In genomic region chr12:50749459-50749882, GRCh38 we compare ENCODE assay signal across 19 cellular contexts. TPM values are rescaled to one million over a fixed set of nuclear protein-coding genes. Genes with fewer than 3 reads are reported as not detected.
DNase-seq lines count a peak whose midpoint lies in the region; ATAC-seq and TF ChIP-seq lines count a peak whose summit lies in the region.
"Had no signal": no experiment of that assay in that cellular context is flagged by ENCODE, and none has a peak within 500 bp of the region (broad histone marks: within the 10 kb centered on the region; RNA-seq: fewer than 3 reads in every experiment).

No MANE protein-coding gene starts in this region.

- H2AFZ ChIP-seq in H9 (ENCODE audit: low read length), result no peak overlapping the region
- H2AFZ ChIP-seq: GM23248 had no signal

- no peaks in the 10 kb centered on the region for H3K9me3 ChIP-seq in CD8-positive, alpha-beta T cell (ENCODE audit: low read length)
- H3K9me3 ChIP-seq in H9 (ENCODE audit: control insufficient read depth, low read depth, low read length), result no peaks in the 10 kb centered on the region
- no peaks in the 10 kb centered on the region for H3K9me3 ChIP-seq in mesodermal cell (ENCODE audit: control insufficient read depth, low read length)
- no peaks in the 10 kb centered on the region for H3K9me3 ChIP-seq in esophagus squamous epithelium
- H3K9me3 ChIP-seq: Peyer's patch had no signal

- H3K4me3 ChIP-seq in CD8-positive, alpha-beta T cell (ENCODE audit: low read depth, low read length), result no peak overlapping the region
- H3K4me3 ChIP-seq in mesodermal cell (ENCODE audit: extremely low read depth, insufficient read depth, low read length, poor library complexity, severe bottlenecking) (no peak overlapping the region), esophagus squamous epithelium (no peak overlapping the region)
- H3K4me3 ChIP-seq: GM23248, Peyer's patch had no signal

- intact Hi-C loops in CD8-positive, alpha-beta T cell (cut with DNase I, micrococcal nuclease), result no loop called here
- intact Hi-C loops in esophagus squamous epithelium (cut with DNase I), result no loop called here

- no peak overlapping the region for H3K56ac ChIP-seq in H9 (ENCODE audit: insufficient read length, low read depth, low read length)

- no peak overlapping the region for H2BK15ac ChIP-seq in H9 (ENCODE audit: low read depth, low read length)

- peaks cover 42% of the 10 kb centered on the region for H3K36me3 Mint-ChIP-seq in CD8-positive, alpha-beta T cell
- H3K36me3 Mint-ChIP-seq in H9 (ENCODE audit: insufficient read depth in 1 of 3, low read depth in 3 of 3), result peaks cover 2 to 16% (median 13%) of the 10 kb centered on the region in 3 experiments; a peak in 6 of 7 replicates
- peaks cover 28% of the 10 kb centered on the region for H3K36me3 Mint-ChIP-seq in activated naive CD4-positive, alpha-beta T cell treated with anti-CD3 and anti-CD28 coated beads, Interleukin-2, amount 10 ng/mL, durations not matched to agents 7 days and 5 days

- H3K36me3 ChIP-seq in CD8-positive, alpha-beta T cell (ENCODE audit: insufficient read depth, low read length), result peaks cover 13% of the 10 kb centered on the region
- H3K36me3 ChIP-seq in mesodermal cell (ENCODE audit: control insufficient read depth, insufficient read depth, low read length) (peaks cover 56% of the 10 kb centered on the region), esophagus squamous epithelium (peaks cover 3 to 64% (median 7%) of the 10 kb centered on the region in 3 donors)

- H3K14ac ChIP-seq in H9 (ENCODE audit: insufficient read depth, low read length), result no peak overlapping the region

- no peak overlapping the region for H3K4me3 Mint-ChIP-seq in CD8-positive, alpha-beta T cell
- H3K4me3 Mint-ChIP-seq in H9, result no peak overlapping the region
- no peak overlapping the region for H3K4me3 Mint-ChIP-seq in activated naive CD4-positive, alpha-beta T cell treated with anti-CD3 and anti-CD28 coated beads, Interleukin-2, amount 10 ng/mL, durations not matched to agents 7 days and 5 days
- H3K4me3 Mint-ChIP-seq: CD4-positive, alpha-beta T cell had no signal

- H2BK20ac ChIP-seq in H9 (ENCODE audit: low read depth, low read length, poor library complexity, severe bottlenecking), result no peak overlapping the region

- H3K79me2 ChIP-seq in H9 (ENCODE audit: insufficient read depth, low read length), result no peaks in the 10 kb centered on the region

- no peak overlapping the region for H2AK5ac ChIP-seq in H9 (ENCODE audit: insufficient read length, low read length)

- H4K8ac ChIP-seq in H9 (replicated peaks; ENCODE audit: insufficient read length, low read depth, low read length), result no peak overlapping the region

- no peak overlapping the region for H3T11ph ChIP-seq in H9 (ENCODE audit: low read length)

- DNase-seq in CD8-positive, alpha-beta T cell, result no peak
- DNase-seq in H9 (peak; percentile 17), amniotic epithelial cell (ENCODE audit: low read depth) (peak; percentile 33), esophagus squamous epithelium (lab: John Stamatoyannopoulos, UW) (no peak), SIG-M5 treated with dmso at 0.1 percent for 504 hours (lab: John Stamatoyannopoulos, UW; ENCODE audit: unreplicated experiment) (no peak)
- no peak for DNase-seq in activated CD4-positive, CD25-positive, alpha-beta regulatory T cell (lab: John Stamatoyannopoulos, UW)
- no peak for DNase-seq in activated naive CD4-positive, alpha-beta T cell treated with anti-CD3 and anti-CD28 coated beads, Interleukin-2, amount 10 ng/mL, durations not matched to agents 7 days and 5 days
- DNase-seq: CD4-positive, alpha-beta T cell; DMS79 treated with DMSO at 0.1 percent for 48 hours; GDM1; GM23248; NCI-H1105 treated with DMSO at 0.1 percent for 48 hours; NCI-H187; NCI-H2171 treated with DMSO at 0.1 percent for 48 hours; Peyer's patch; SHP77 had no signal

- H3K27ac Mint-ChIP-seq in CD8-positive, alpha-beta T cell, result peak overlapping the region; percentile 49
- H3K27ac Mint-ChIP-seq in H9, result peak overlapping the region in 1 of 3 experiments; percentile 29; a peak in 3 of 7 replicates
- no peak overlapping the region for H3K27ac Mint-ChIP-seq in activated naive CD4-positive, alpha-beta T cell treated with anti-CD3 and anti-CD28 coated beads, Interleukin-2, amount 10 ng/mL, durations not matched to agents 7 days and 5 days
- H3K27ac Mint-ChIP-seq: CD4-positive, alpha-beta T cell had no signal

- WGBS in H9 (ENCODE audit: extremely low coverage, insufficient read length, low lambda C conversion rate), result no CpG with 5 or more reads among the region's 2 CpGs
- 89 to 100% methylated on average over 1 to 2 of the region's 2 CpGs for WGBS in mesodermal cell (ENCODE audit: insufficient coverage in 2 of 2), 2 experiments
- 93 to 94% methylated on average over 2 of the region's 2 CpGs for WGBS in esophagus squamous epithelium, 2 donors

- H3K23ac ChIP-seq in H9 (ENCODE audit: insufficient read length, low read depth, low read length), result no peak overlapping the region

- H3K27ac ChIP-seq in CD8-positive, alpha-beta T cell (ENCODE audit: low read depth, low read length), result no peak overlapping the region
- H3K27ac ChIP-seq in H9 (ENCODE audit: insufficient read length, low read depth, low read length) (no peak overlapping the region), mesodermal cell (ENCODE audit: low read depth, low read length, severe bottlenecking) (peak overlapping the region; percentile 53), esophagus squamous epithelium (no peak overlapping the region)
- H3K27ac ChIP-seq: GM23248, HL-60, KMS-11, Peyer's patch had no signal

- H4K5ac ChIP-seq in H9 (ENCODE audit: insufficient read length, low read depth, low read length), result no peak overlapping the region

- H3K27me3 ChIP-seq in CD8-positive, alpha-beta T cell (ENCODE audit: insufficient read depth, low read length), result no peaks in the 10 kb centered on the region
- H3K27me3 ChIP-seq in H9 (ENCODE audit: insufficient read depth, low read length) (no peaks in the 10 kb centered on the region), esophagus squamous epithelium (no peaks in the 10 kb centered on the region)
- H3K27me3 ChIP-seq: Peyer's patch had no signal

- no peak overlapping the region for H4K91ac ChIP-seq in H9 (ENCODE audit: insufficient read length, low read depth, low read length)

- CTCF ChIA-PET in CD8-positive, alpha-beta T cell (lab: Charles Lee), result interaction anchor here (1.2 kb wide), 1 partner anchor 18 kb away, joined by 3 read pairs; no protein-coding TSS in a partner anchor
- CTCF ChIA-PET in activated naive CD4-positive, alpha-beta T cell treated with anti-CD3 and anti-CD28 coated beads, Interleukin-2, amount 10 ng/mL, durations not matched to agents 7 days and 5 days (lab: Charles Lee), result no interaction called here

- TF ChIP-seq CTCF in CD8-positive, alpha-beta T cell (IDR thresholded peaks at IDR 0.05), result no peak
- no peak for TF ChIP-seq CTCF in H9 (conservative IDR thresholded peaks at IDR 0.05)
- TF ChIP-seq CTCF in esophagus squamous epithelium (IDR thresholded peaks at IDR 0.05), result no peak

- no peak overlapping the region for H3K4ac ChIP-seq in H9 (ENCODE audit: low read depth, low read length)

- no peaks in the 10 kb centered on the region for H4K20me1 ChIP-seq in H9 (ENCODE audit: control insufficient read depth, insufficient read depth, insufficient read length)

- H3K23me2 ChIP-seq in H9 (ENCODE audit: insufficient read length, low read depth, low read length, poor library complexity, severe bottlenecking), result no peaks in the 10 kb centered on the region

- no peak overlapping the region for H3K18ac ChIP-seq in H9 (ENCODE audit: insufficient read length, low read depth, low read length)

- no peak for ATAC-seq in CD8-positive, alpha-beta T cell

- no peak overlapping the region for H2BK5ac ChIP-seq in H9 (ENCODE audit: insufficient read length, low read length)

- no peak overlapping the region for H2BK12ac ChIP-seq in H9 (ENCODE audit: insufficient read length, low read depth, low read length)

- TF ChIP-seq POLR2A in esophagus squamous epithelium (IDR thresholded peaks at IDR 0.05), result no peak

- H3K9ac ChIP-seq in H9 (ENCODE audit: extremely low read depth, insufficient read length, low read length), result no peak overlapping the region
- H3K9ac ChIP-seq: GM23248, KMS-11 had no signal

- POLR2A ChIA-PET in CD8-positive, alpha-beta T cell (lab: Charles Lee), result no interaction called here

- H3K27me3 Mint-ChIP-seq in CD8-positive, alpha-beta T cell (ENCODE audit: low read depth), result no peaks in the 10 kb centered on the region
- H3K27me3 Mint-ChIP-seq in H9 (ENCODE audit: low read depth), result no peaks in the 10 kb centered on the region
- no peaks in the 10 kb centered on the region for H3K27me3 Mint-ChIP-seq in activated naive CD4-positive, alpha-beta T cell treated with anti-CD3 and anti-CD28 coated beads, Interleukin-2, amount 10 ng/mL, durations not matched to agents 7 days and 5 days
- H3K27me3 Mint-ChIP-seq: CD4-positive, alpha-beta T cell had no signal

- no peak overlapping the region for H2BK120ac ChIP-seq in H9 (ENCODE audit: low read depth, low read length, poor library complexity, severe bottlenecking)

- H3K9me3 Mint-ChIP-seq in CD8-positive, alpha-beta T cell, result no peaks in the 10 kb centered on the region
- H3K9me3 Mint-ChIP-seq in H9, result no peaks in the 10 kb centered on the region
- H3K9me3 Mint-ChIP-seq in activated naive CD4-positive, alpha-beta T cell treated with anti-CD3 and anti-CD28 coated beads, Interleukin-2, amount 10 ng/mL, durations not matched to agents 7 days and 5 days, result no peaks in the 10 kb centered on the region
- H3K9me3 Mint-ChIP-seq: CD4-positive, alpha-beta T cell had no signal

- H3K4me1 ChIP-seq in CD8-positive, alpha-beta T cell (ENCODE audit: insufficient read depth, low read length), result no peaks in the 10 kb centered on the region
- H3K4me1 ChIP-seq in H9 (ENCODE audit: insufficient read depth, low read length) (0 out of 2 replicates have a peak, but pooled peaks cover 3% of the 10 kb centered on the region), mesodermal cell (ENCODE audit: control insufficient read depth, insufficient read depth, low read length, poor library complexity, severe bottlenecking) (peaks cover 7% of the 10 kb centered on the region), esophagus squamous epithelium (no peaks in the 10 kb centered on the region)
- H3K4me1 ChIP-seq: Peyer's patch had no signal

- H3K4me1 Mint-ChIP-seq in CD8-positive, alpha-beta T cell (ENCODE audit: low read depth), result no peaks in the 10 kb centered on the region
- peaks cover 5 to 11% of the 10 kb centered on the region in 2 experiments; a peak in 3 of 4 replicates for H3K4me1 Mint-ChIP-seq in H9
- no peaks in the 10 kb centered on the region for H3K4me1 Mint-ChIP-seq in activated naive CD4-positive, alpha-beta T cell treated with anti-CD3 and anti-CD28 coated beads, Interleukin-2, amount 10 ng/mL, durations not matched to agents 7 days and 5 days

- no peak overlapping the region for H3K4me2 ChIP-seq in H9 (ENCODE audit: insufficient read depth, insufficient read length, low read length)
- H3K4me2 ChIP-seq: KMS-11 had no signal

- no peaks in the 10 kb centered on the region for H3K79me1 ChIP-seq in H9 (ENCODE audit: insufficient read depth, low read depth, low read length, poor library complexity, severe bottlenecking)

RNA-seq across cellular contexts. Expression of gene ATF1, which starts 14.4 kb away (rescaled TPM):
- 10 to 100 TPM; 11.3 to 16.0 TPM for total RNA-seq in CD8-positive, alpha-beta T cell
- total RNA-seq in H9 (2021), result 45.7 and 47.8 TPM in 2 replicates
- 23.7 TPM for polyA plus RNA-seq in mesodermal cell (2013, experiment 1 of 2)
- polyA plus RNA-seq in mesodermal cell (2013, experiment 2 of 2), result 28.0 TPM
- total RNA-seq in esophagus squamous epithelium, result 10 to 100 TPM in 3 of 4 donors, 1 to 10 TPM in 1; 5.5 to 20.4 (median 14.3) TPM

Comparison
In these comparisons a context has a peak if more than half of its experiments do, and no peak if none do; other contexts are left out.
1. DNase-seq: peak in H9 (single experiment) and amniotic epithelial cell (single experiment); none in CD8-positive, alpha-beta T cell (0 of 7), activated CD4-positive, CD25-positive, alpha-beta regulatory T cell (0 of 4), esophagus squamous epithelium (single experiment), activated naive CD4-positive, alpha-beta T cell treated with anti-CD3 and anti-CD28 coated beads, Interleukin-2, amount 10 ng/mL, durations not matched to agents 7 days and 5 days (single experiment) and SIG-M5 treated with dmso at 0.1 percent for 504 hours (single experiment).